ENCODE assay signal across 33 cellular contexts in genomic region chr12:65200007-65200665, GRCh38. TPM values are rescaled to one million over a fixed set of nuclear protein-coding genes. Genes with fewer than 3 reads are reported as not detected.
DNase-seq lines count a peak whose midpoint lies in the region; ATAC-seq, FAIRE-seq and TF ChIP-seq lines count a peak whose summit lies in the region.
"Had no signal": no experiment of that assay in that cellular context is flagged by ENCODE, and none has a peak within 500 bp of the region (broad histone marks: within the 10 kb centered on the region; RNA-seq: fewer than 3 reads in every experiment).

No MANE protein-coding gene starts in this region.

- no peak for DNase-seq in A549 (ENCODE audit: low read depth in 1 of 2, low spot score in 1 of 2)
- DNase-seq in EL = peak; percentile 3
- DNase-seq in astrocyte of the hippocampus (ENCODE audit: low read depth, low spot score) = peak; percentile 42
- DNase-seq in foreskin keratinocyte = peak; percentile 4 to 18
- DNase-seq in COLO829 (ENCODE audit: low spot score) = no peak
- no peak for DNase-seq in putamen (ENCODE audit: low spot score)
- DNase-seq: activated CD4-positive, alpha-beta memory T cell treated with anti-CD3 and anti-CD28 coated beads for 36 hours; activated gamma-delta T cell treated with Interleukin-2 at 50 U/mL for 16 hours; amygdala; central memory CD4-positive, alpha-beta T cell; DMS 273 treated with DMSO at 0.1 percent for 48 hours; dorsolateral prefrontal cortex; GDM1; GOT3; heart left ventricle; KG1; left colon; MV-4-11; natural killer cell; NCI-H1694; NCI-H2171; NCI-H524 treated with DMSO at 0.1 percent for 48 hours; NK-92 treated with Interleukin-12 subunit alpha and Interleukin-12 subunit beta, amount 100 ng/mL, for 24 hours; ovary; right lobe of liver; SIG-M5; stimulated activated CD4-positive, alpha-beta T cell treated with anti-CD3 and anti-CD28 coated beads, Interleukin-12 subunit alpha, Interleukin-12 subunit beta, amount 100 ng/mL, for 4 hours; SW 1271; transverse colon had no signal

- POLR2A ChIA-PET in A549 (lab: Yijun Ruan, JAX) = no interaction called here

- TF ChIP-seq CTCF in A549 (IDR thresholded peaks at IDR 0.05) (no peak), foreskin keratinocyte (conservative IDR thresholded peaks at IDR 0.05) (no peak)

- H3K4me1 ChIP-seq in A549 = 0 out of 3 replicates have a peak, but pooled peaks cover 7% of the 10 kb centered on the region
- H3K4me1 ChIP-seq in foreskin keratinocyte = peaks cover 4% of the 10 kb centered on the region
- H3K4me1 ChIP-seq: right lobe of liver had no signal

- no peaks in the 10 kb centered on the region for H3K27me3 ChIP-seq in foreskin keratinocyte
- H3K27me3 ChIP-seq: dorsolateral prefrontal cortex, heart left ventricle, ovary, right lobe of liver, transverse colon had no signal

- FAIRE-seq in A549 (lab: Jason Lieb, UNC) = no peak

- 93% methylated on average over 6 of the region's 6 CpGs for WGBS in A549 (ENCODE audit: missing lambda C conversion rate)

- CTCF ChIA-PET in A549 (lab: Yijun Ruan, JAX) = no interaction called here

- H3K27ac ChIP-seq in A549 (no peak overlapping the region), foreskin keratinocyte (no peak overlapping the region)
- H3K27ac ChIP-seq: dorsolateral prefrontal cortex, heart left ventricle, ovary, right lobe of liver, transverse colon had no signal

- TF ChIP-seq RAD21 in A549 (conservative IDR thresholded peaks at IDR 0.05 in 1 of 2, IDR thresholded peaks at IDR 0.05 in 1 of 2) = no peak

- no peaks in the 10 kb centered on the region for H3K9me3 ChIP-seq in A549
- H3K9me3 ChIP-seq: ovary, right lobe of liver, transverse colon had no signal

- TF ChIP-seq POLR2A in A549 (IDR thresholded peaks at IDR 0.05; ENCODE audit: low read length) = no peak

- no peak overlapping the region for H3K4me2 ChIP-seq in A549

- no peak for ATAC-seq in A549
- no peak for ATAC-seq in foreskin keratinocyte
- ATAC-seq in HG03432 (IDR thresholded peaks at IDR 0.05; ENCODE audit: unreplicated experiment) = no peak
- ATAC-seq in GM18909 (IDR thresholded peaks at IDR 0.05; ENCODE audit: poor library complexity, unreplicated experiment) = no peak
- ATAC-seq: heart left ventricle, left colon, natural killer cell, Panc1, right lobe of liver, WTC11 had no signal

- no peak overlapping the region for H3K4me3 ChIP-seq in A549
- H3K4me3 ChIP-seq: dorsolateral prefrontal cortex, heart left ventricle, ovary, right lobe of liver, transverse colon had no signal

- no peak for TF ChIP-seq EP300 in A549 (IDR thresholded peaks at IDR 0.05)

TF ChIP-seq in A549, 52 proteins besides CTCF, POLR2A, EP300 and RAD21:
- TF ChIP-seq HOXB5 (CRISPR knock-in tag; IDR thresholded peaks at IDR 0.05) (no peak), FOSL2 (IDR thresholded peaks at IDR 0.05) (no peak), FOSL2 (CRISPR knock-in tag; IDR thresholded peaks at IDR 0.05) (peak; percentile 55; the same call in 1 of the 2 replicates), EHMT2 (IDR thresholded peaks at IDR 0.05; ENCODE audit: low read depth) (no peak)

RNA-seq across cellular contexts. Expression of gene LEMD3, which starts 30.8 kb away (rescaled TPM):
- polyA plus RNA-seq in A549 (2011; rRNA removed) (13.1 and 17.8 TPM in 2 replicates), A549 (2017; fragmentation: RNase III; extraction: RNeasy Plus Mini Kit Qiagen cat#74134 plus additional on column Dnase treatment) (10.5 to 12.3 TPM (median 12.2 TPM) in 3 replicates), foreskin keratinocyte (4.2 and 4.7 TPM in 2 replicates)
- polyA plus RNA-seq in A549 (2012; cell fraction: cytosol; rRNA removed) = 4.2 and 4.7 TPM in 2 replicates
- 10.8 and 12.5 TPM in 2 replicates for polyA plus RNA-seq in A549 (2012; cell fraction: nucleus; rRNA removed)
- 11.3 and 14.6 TPM in 2 replicates for polyA minus RNA-seq in A549 (2011; rRNA and poly(A)+ RNA removed)
- total RNA-seq in foreskin keratinocyte = 22.8 and 23.6 TPM in 2 replicates

Comparison
In these comparisons a context has a peak if more than half of its experiments do, and no peak if none do; other contexts are left out.
1. DNase-seq: peak in EL (single experiment), astrocyte of the hippocampus (single experiment) and foreskin keratinocyte (2 of 2); none in A549 (0 of 2), COLO829 (single experiment) and putamen (single experiment).